25 cellular contexts compared by ENCODE assay signal in genomic region chr1:215640429-215641148, GRCh38.
DNase-seq lines count a peak whose midpoint lies in the region; ATAC-seq, FAIRE-seq and TF ChIP-seq lines count a peak whose summit lies in the region.
"Had no signal": no experiment of that assay in that cellular context is flagged by ENCODE, and none has a peak within 500 bp of the region (broad histone marks: within the 10 kb centered on the region; RNA-seq: fewer than 3 reads in every experiment).

No MANE protein-coding gene starts in this region.

- H3K27me3 ChIP-seq in K562 (ENCODE audit: control insufficient read depth in 2 of 2, insufficient read depth in 2 of 2, low read length in 2 of 2) (peaks cover 2 to 8% of the 10 kb centered on the region in 2 experiments; a peak in 2 of 5 replicates), liver (ENCODE audit: control insufficient read depth in 4 of 4, insufficient read depth in 4 of 4, low read length in 3 of 4) (no peaks in the 10 kb centered on the region), mammary epithelial cell (ENCODE audit: insufficient read depth, low read length) (peaks cover 3% of the 10 kb centered on the region)
- H3K27me3 ChIP-seq: BE2C, BLaER1 had no signal

- no peak for ATAC-seq in A549
- peak; percentile 84 for ATAC-seq in K562
- ATAC-seq in left lobe of liver = peak; percentile 12
- ATAC-seq in GM18511 (IDR thresholded peaks at IDR 0.05; ENCODE audit: unreplicated experiment) = no peak

- WGBS in A549 (ENCODE audit: missing lambda C conversion rate) = 61% methylated on average over 18 of the region's 18 CpGs
- under 1% methylated on average over 18 of the region's 18 CpGs for WGBS in K562 (ENCODE audit: insufficient coverage, low coverage, missing lambda C conversion rate)
- WGBS in liver = 41% methylated on average over 18 of the region's 18 CpGs
- 86% methylated on average over 16 of the region's 18 CpGs for WGBS in mammary epithelial cell (ENCODE audit: low coverage, missing lambda C conversion rate)

- H3K4me3 ChIP-seq in A549 (no peak overlapping the region), K562 (no peak overlapping the region), liver (ENCODE audit: low read depth in 1 of 3, low read length in 3 of 3) (peak overlapping the region; percentile 39 to 61 (median 50)), mammary epithelial cell (replicated peaks in 1 of 3; ENCODE audit: insufficient read depth in 1 of 3, low read depth in 2 of 3, low read length in 3 of 3) (no peak overlapping the region)
- H3K4me3 ChIP-seq: BLaER1 had no signal

- no peaks in the 10 kb centered on the region for H3K36me3 ChIP-seq in K562 (ENCODE audit: control insufficient read depth, insufficient read depth, low read length)
- no peaks in the 10 kb centered on the region for H3K36me3 ChIP-seq in liver (ENCODE audit: control insufficient read depth in 4 of 4, insufficient read depth in 3 of 4, low read depth in 1 of 4, low read length in 3 of 4)
- no peaks in the 10 kb centered on the region for H3K36me3 ChIP-seq in mammary epithelial cell (ENCODE audit: insufficient read depth, low read length)
- H3K36me3 ChIP-seq: BE2C, BLaER1 had no signal

- TF ChIP-seq EP300 in A549 (IDR thresholded peaks at IDR 0.05) (no peak), K562 (IDR thresholded peaks at IDR 0.05; ENCODE audit: low read length) (no peak)

- H3K4me2 ChIP-seq in A549 = no peak overlapping the region
- H3K4me2 ChIP-seq in K562 (ENCODE audit: insufficient read depth, low read length) = peak overlapping the region; percentile 44; the same call in 1 of the 2 replicates
- no peak overlapping the region for H3K4me2 ChIP-seq in mammary epithelial cell (ENCODE audit: insufficient read depth, low read depth, low read length)
- H3K4me2 ChIP-seq: BLaER1 had no signal

- no peak for TF ChIP-seq RAD21 in A549 (conservative IDR thresholded peaks at IDR 0.05 in 1 of 2, IDR thresholded peaks at IDR 0.05 in 1 of 2)
- no peak for TF ChIP-seq RAD21 in K562 (CRISPR knock-in tag; conservative IDR thresholded peaks at IDR 0.05 in 1 of 2, IDR thresholded peaks at IDR 0.05 in 1 of 2)
- peak in 1 of 2 donors; percentile 32 for TF ChIP-seq RAD21 in liver (IDR thresholded peaks at IDR 0.05)

- H4K20me1 ChIP-seq in K562 (replicated peaks; ENCODE audit: control insufficient read depth, insufficient read depth, low read length) (no peaks in the 10 kb centered on the region), mammary epithelial cell (ENCODE audit: insufficient read depth, low read length) (no peaks in the 10 kb centered on the region)
- H4K20me1 ChIP-seq: BLaER1 had no signal

- no peak for TF ChIP-seq POLR2A in A549 (IDR thresholded peaks at IDR 0.05; ENCODE audit: low read length)
- no peak for TF ChIP-seq POLR2A in K562 (conservative IDR thresholded peaks at IDR 0.05)

- FAIRE-seq in A549 (lab: Jason Lieb, UNC) (no peak), K562 (lab: Jason Lieb, UNC) (peak; percentile 35)
- FAIRE-seq: GM12891 had no signal

- DNase-seq in A549 (ENCODE audit: low read depth in 1 of 2, low spot score in 1 of 2) = no peak
- peak in 2 of 4 experiments; percentile 35 to 52 for DNase-seq in K562 (ENCODE audit: extremely low read depth in 1 of 4, low spot score in 3 of 4)
- peak; percentile 59 for DNase-seq in left lobe of liver (ENCODE audit: low spot score)
- no peak for DNase-seq in GM03348 (ENCODE audit: low spot score)
- no peak for DNase-seq in activated gamma-delta T cell (lab: John Stamatoyannopoulos, UW)
- no peak for DNase-seq in mammary epithelial cell
- DNase-seq: ACHN; BE2C; C1 segment of cervical spinal cord; CD4-positive, alpha-beta memory T cell; CD4-positive, CD25-positive, alpha-beta regulatory T cell; CD8-positive, alpha-beta memory T cell; COR-L47; DMS 273 treated with DMSO at 0.1 percent for 48 hours; DMS153; DMS53; DMS79; DND-41; EL; GDM1 had no signal

- POLR2A ChIA-PET in A549 (lab: Yijun Ruan, JAX) = no interaction called here
- POLR2A ChIA-PET in K562 (lab: Yijun Ruan, JAX) = no interaction called here

- no peak for TF ChIP-seq CTCF in A549 (IDR thresholded peaks at IDR 0.05)
- TF ChIP-seq CTCF in K562 (IDR thresholded peaks at IDR 0.05 in 2 of 3, conservative IDR thresholded peaks at IDR 0.05 in 1 of 3; ENCODE audit: insufficient read depth in 2 of 3, low read depth in 1 of 3, low read length in 3 of 3) = 0 out of 6 replicates have a peak, but pooled peaks of 1 of the 3 experiments have one; percentile 21
- TF ChIP-seq CTCF in liver (IDR thresholded peaks at IDR 0.05; ENCODE audit: low read depth, low read length, missing input control) = no peak
- TF ChIP-seq CTCF in mammary epithelial cell (conservative IDR thresholded peaks at IDR 0.05 in 1 of 2, IDR thresholded peaks at IDR 0.05 in 1 of 2; ENCODE audit: extremely low read depth in 1 of 2, insufficient read depth in 1 of 2, low read depth in 1 of 2, low read length in 2 of 2) = no peak

- H3K9me3 ChIP-seq in A549 (no peaks in the 10 kb centered on the region), K562 (replicated peaks; ENCODE audit: control insufficient read depth, insufficient read depth, low read depth, low read length) (no peaks in the 10 kb centered on the region), liver (ENCODE audit: control insufficient read depth in 4 of 4, low read length in 3 of 4) (no peaks in the 10 kb centered on the region), mammary epithelial cell (replicated peaks; ENCODE audit: insufficient read depth, low read length) (no peaks in the 10 kb centered on the region)
- H3K9me3 ChIP-seq: BE2C, BLaER1 had no signal

- no peaks in the 10 kb centered on the region for H3K9me1 ChIP-seq in K562 (ENCODE audit: control insufficient read depth, insufficient read depth, low read length)

- BruUV-seq in K562 (replicated peaks; lab: Mats Ljungman, UMichigan) = no TSS peak
- BruUV-seq in mammary epithelial cell (replicated peaks; lab: Mats Ljungman, UMichigan) = no TSS peak

- CTCF ChIA-PET in A549 (lab: Yijun Ruan, JAX) (no interaction called here), K562 (lab: Yijun Ruan, JAX; ENCODE audit: low intra/inter-chr PET ratio) (no interaction called here), mammary epithelial cell (lab: Charles Lee; ENCODE audit: low non-redundant PET) (no interaction called here)

- in situ Hi-C loops in K562 (cut with MboI) = no loop called here
- in situ Hi-C loops in mammary epithelial cell (cut with MboI; ENCODE audit: low sequenced_read_pairs in 2 of 2) = no loop called here

- intact Hi-C loops in K562 (cut with micrococcal nuclease) = no loop called here
- intact Hi-C loops in mammary epithelial cell (cut with micrococcal nuclease) = no loop called here

- H3K4me1 ChIP-seq in A549 = peaks cover 3% of the 10 kb centered on the region; the same call in 1 of the 3 replicates
- H3K4me1 ChIP-seq in K562 (replicated peaks in 1 of 2; ENCODE audit: control insufficient read depth in 2 of 2, insufficient read depth in 2 of 2, low read length in 2 of 2) = peaks cover 0 to 2% of the 10 kb centered on the region in 2 experiments; a peak in 1 of 5 replicates
- H3K4me1 ChIP-seq in liver (ENCODE audit: control insufficient read depth in 4 of 4, insufficient read depth in 4 of 4, low read length in 3 of 4) = peaks cover 4 to 88% (median 68%) of the 10 kb centered on the region in 4 donors
- no peaks in the 10 kb centered on the region for H3K4me1 ChIP-seq in mammary epithelial cell (ENCODE audit: insufficient read depth, low read length)
- H3K4me1 ChIP-seq: BE2C, BLaER1 had no signal

- H3K79me2 ChIP-seq in K562 (ENCODE audit: control insufficient read depth, insufficient read depth, low read length) = no peaks in the 10 kb centered on the region
- H3K79me2 ChIP-seq in mammary epithelial cell (ENCODE audit: insufficient read depth, low read length) = no peaks in the 10 kb centered on the region

- H2AFZ ChIP-seq in K562 (ENCODE audit: low read depth, low read length) = peak overlapping the region; percentile 16
- no peak overlapping the region for H2AFZ ChIP-seq in mammary epithelial cell (ENCODE audit: low read depth, low read length)

- H3K27ac ChIP-seq in A549 (no peak overlapping the region), K562 (ENCODE audit: extremely low read depth, low read depth, low read length) (no peak overlapping the region), liver (ENCODE audit: low read depth in 1 of 2, low read length in 2 of 2) (peak overlapping the region; percentile 64 to 66), mammary epithelial cell (ENCODE audit: insufficient read depth, low read depth, low read length) (no peak overlapping the region)
- H3K27ac ChIP-seq: 22Rv1, BLaER1 had no signal

- peak overlapping the region in 1 of 2 experiments; percentile 42; a peak in 1 of 4 replicates for H3K9ac ChIP-seq in K562 (ENCODE audit: insufficient read depth in 1 of 2, low read depth in 2 of 2, low read length in 2 of 2)
- H3K9ac ChIP-seq in liver (ENCODE audit: low read depth in 1 of 2, low read length in 2 of 2) = peak overlapping the region in 1 of 2 donors; percentile 66
- H3K9ac ChIP-seq in mammary epithelial cell (ENCODE audit: insufficient read depth, low read length) = no peak overlapping the region
- H3K9ac ChIP-seq: BLaER1 had no signal

- dilution Hi-C loops in mammary epithelial cell (cut with HindIII; ENCODE audit: low sequenced_read_pairs) = no loop called here

TF ChIP-seq in A549, 52 proteins besides CTCF, POLR2A, EP300 and RAD21:
- TF ChIP-seq MAFK (IDR thresholded peaks at IDR 0.05; ENCODE audit: partially characterized antibody) = peak; percentile 19
- no peak for TF ChIP-seq FOXS1 (CRISPR knock-in tag; IDR thresholded peaks at IDR 0.05)

TF ChIP-seq in K562, 482 proteins besides CTCF, POLR2A, EP300 and RAD21 (continues in another document):
- 0 out of 2 replicates have a peak, but pooled peaks have one; percentile 28 for TF ChIP-seq CEBPB (tag; IDR thresholded peaks at IDR 0.05)

TF ChIP-seq in liver, 16 proteins besides CTCF, POLR2A, EP300 and RAD21:
- TF ChIP-seq HNF4A (conservative IDR thresholded peaks at IDR 0.05) (peak; percentile 43 to 56), MAX (IDR thresholded peaks at IDR 0.05) (peak; percentile 22), SP1 (IDR thresholded peaks at IDR 0.05) (peak; percentile 44), TAF1 (conservative IDR thresholded peaks at IDR 0.05) (no peak), YY1 (IDR thresholded peaks at IDR 0.05) (peak; percentile 32), RXRA (IDR thresholded peaks at IDR 0.05) (peak in 1 of 2 donors; percentile 42)

Comparison
In these comparisons a context has a peak if more than half of its experiments do, and no peak if none do; other contexts are left out.
1. ATAC-seq: peak in K562 (single experiment) and left lobe of liver (single experiment); none in A549 (0 of 2) and GM18511 (single experiment).
2. H3K27ac ChIP-seq: peak in liver (2 of 2); none in A549 (0 of 2), K562 (single experiment) and mammary epithelial cell (single experiment).
3. H3K4me3 ChIP-seq: peak in liver (3 of 3); none in A549 (single experiment), K562 (single experiment) and mammary epithelial cell (0 of 3).
4. Of the 35 proteins assayed by ChIP-seq in both K562 and A549: peak only in K562: CEBPB; only in A549: MAFK; in both: none; in neither: 31; mixed calls (peak in some experiments, not most) for 2.